Comparison of ENCODE assay signal across 10 cellular contexts in genomic region chr14:101284711-101285110, GRCh38.
"Had no signal": no experiment of that assay in that cellular context is flagged by ENCODE, and none has a peak within 500 bp of the region (broad histone marks: within the 10 kb centered on the region; RNA-seq: fewer than 3 reads in every experiment).

No MANE protein-coding gene starts in this region.

- H3K4me3 Mint-ChIP-seq: HFFc6, IgD-negative memory B cell had no signal

- H3K4me3 ChIP-seq: GM23248, HAP-1 had no signal

- H3K27ac Mint-ChIP-seq: HFFc6, IgD-negative memory B cell had no signal

- FAIRE-seq: HTR-8/SVneo had no signal

- H3K9me3 ChIP-seq: HAP-1 had no signal

- H3K36me3 Mint-ChIP-seq: IgD-negative memory B cell had no signal

- H3K36me3 ChIP-seq: HAP-1 had no signal

- H3K4me2 ChIP-seq: KMS-11 had no signal

- H2AFZ ChIP-seq: GM23248 had no signal

- H3K9ac ChIP-seq: GM23248, KMS-11 had no signal

- H3K27ac ChIP-seq: GM23248, KMS-11 had no signal

- DNase-seq: GM23248, GOT3, H7, HFFc6, KBM-7 had no signal

- ATAC-seq: HCT116 had no signal

- H3K4me1 ChIP-seq: HAP-1 had no signal
